In the genomic region with DNA sequence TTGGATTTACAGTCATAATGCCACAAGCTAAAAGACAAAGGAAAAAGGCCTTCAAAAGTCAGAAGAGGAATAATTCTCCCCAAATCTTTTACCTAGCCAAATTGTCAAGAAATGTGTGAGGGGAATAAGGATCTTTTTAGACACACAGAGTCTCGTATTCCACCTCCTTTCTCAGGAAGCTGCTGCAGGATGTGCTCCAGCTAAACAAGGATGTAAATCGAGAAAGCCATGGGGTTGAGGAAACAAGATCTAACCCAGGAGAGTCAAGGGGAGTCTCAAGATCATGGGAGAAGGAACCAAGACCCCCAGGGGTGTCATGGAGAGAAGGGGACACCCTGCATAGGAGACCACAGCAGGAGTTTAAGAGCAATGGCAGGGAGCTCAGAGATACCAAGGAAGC, we compare ENCODE assay signal across 22 cellular contexts.
"Had no signal": no experiment of that assay in that cellular context is flagged by ENCODE, and none has a peak within 500 bp of the region (broad histone marks: within the 10 kb centered on the region; RNA-seq: fewer than 3 reads in every experiment).

No MANE protein-coding gene starts in this region.

- H3K27ac Mint-ChIP-seq: memory B cell; nephron; stimulated activated memory B cell treated with anti-CD40 and anti-IgM and Interleukin-4, amounts not matched to agents 10 μg/mL and 1 μg/mL and 100 μg/mL, for 72 hours had no signal

- H3K4me1 ChIP-seq: colonic mucosa, gastrocnemius medialis, lower lobe of right lung, parathyroid adenoma, prostate gland, testis, upper lobe of right lung had no signal

- H3K27ac ChIP-seq: colonic mucosa, gastrocnemius medialis, left ventricle myocardium inferior, lower lobe of right lung, parathyroid adenoma, prostate gland, testis, tibial nerve, upper lobe of right lung, vagina had no signal

- DNase-seq: colonic mucosa; dermis blood vessel endothelial cell; effector CD4-positive, alpha-beta T cell; gastrocnemius medialis; immature natural killer cell; left ventricle myocardium inferior; lower lobe of right lung; retina; stimulated activated CD4-positive, alpha-beta T cell treated with anti-CD3 and anti-CD28 coated beads, Interleukin-4, amount 100 ng/mL, for 1 hour; stimulated activated CD8-positive, alpha-beta memory T cell treated with anti-CD3 and anti-CD28 coated beads, Interleukin-4, amount 100 ng/mL, for 48 hours; stimulated activated naive CD8-positive, alpha-beta T cell treated with anti-CD3 and anti-CD28 coated beads, Interleukin-15, amount 100 ng/mL, for 72 hours; testis; upper lobe of right lung had no signal

- H3K9me3 Mint-ChIP-seq: immature natural killer cell had no signal

- H3K4me3 ChIP-seq: colonic mucosa, gastrocnemius medialis, left ventricle myocardium inferior, lower lobe of right lung, prostate gland, right lobe of liver, testis, tibial nerve, upper lobe of right lung, vagina had no signal

- H3K27me3 Mint-ChIP-seq: memory B cell; stimulated activated memory B cell treated with anti-CD40 and anti-IgM and Interleukin-4, amounts not matched to agents 10 μg/mL and 1 μg/mL and 100 μg/mL, for 72 hours; stimulated activated naive CD8-positive, alpha-beta T cell treated with anti-CD3 and anti-CD28 coated beads, Interleukin-15, amount 100 ng/mL, for 72 hours had no signal

- H3K27me3 ChIP-seq: colonic mucosa, gastrocnemius medialis, right lobe of liver, testis, tibial nerve, upper lobe of right lung, vagina had no signal

- H3K9ac ChIP-seq: parathyroid adenoma had no signal

- H2AFZ ChIP-seq: parathyroid adenoma had no signal

- H3K9me3 ChIP-seq: colonic mucosa, gastrocnemius medialis, lower lobe of right lung, prostate gland, right lobe of liver, testis, upper lobe of right lung, vagina had no signal

- H3K4me3 Mint-ChIP-seq: immature natural killer cell; memory B cell; mesothelial cell of epicardium; nephron; stimulated activated memory B cell treated with anti-CD40 and anti-IgM and Interleukin-4, amounts not matched to agents 10 μg/mL and 1 μg/mL and 100 μg/mL, for 72 hours; stimulated activated naive CD8-positive, alpha-beta T cell treated with anti-CD3 and anti-CD28 coated beads, Interleukin-15, amount 100 ng/mL, for 72 hours had no signal

- H3K36me3 ChIP-seq: colonic mucosa had no signal

- ATAC-seq: gastrocnemius medialis; lower lobe of right lung; stimulated activated memory B cell treated with anti-CD40 and anti-IgM and Interleukin-4, amounts not matched to agents 10 μg/mL and 1 μg/mL and 100 μg/mL, for 72 hours; stimulated activated naive CD8-positive, alpha-beta T cell treated with anti-CD3 and anti-CD28 coated beads, Interleukin-15, amount 100 ng/mL, for 72 hours; upper lobe of right lung had no signal
